In genomic region chr3:61847784-61848462, GRCh38 we compare ENCODE assay signal across 1 cellular context.
TF ChIP-seq lines count a peak whose summit lies in the region.

No MANE protein-coding gene starts in this region.

TF ChIP-seq in HepG2, 621 proteins besides CTCF, POLR2A, EP300 and RAD21 (continued from another document and continues in another):
- TF ChIP-seq, protein P1, sequence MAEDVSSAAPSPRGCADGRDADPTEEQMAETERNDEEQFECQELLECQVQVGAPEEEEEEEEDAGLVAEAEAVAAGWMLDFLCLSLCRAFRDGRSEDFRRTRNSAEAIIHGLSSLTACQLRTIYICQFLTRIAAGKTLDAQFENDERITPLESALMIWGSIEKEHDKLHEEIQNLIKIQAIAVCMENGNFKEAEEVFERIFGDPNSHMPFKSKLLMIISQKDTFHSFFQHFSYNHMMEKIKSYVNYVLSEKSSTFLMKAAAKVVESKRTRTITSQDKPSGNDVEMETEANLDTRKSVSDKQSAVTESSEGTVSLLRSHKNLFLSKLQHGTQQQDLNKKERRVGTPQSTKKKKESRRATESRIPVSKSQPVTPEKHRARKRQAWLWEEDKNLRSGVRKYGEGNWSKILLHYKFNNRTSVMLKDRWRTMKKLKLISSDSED (CRISPR knock-in tag; IDR thresholded peaks at IDR 0.05) = no peak
- TF ChIP-seq ZKSCAN5 (CRISPR knock-in tag; IDR thresholded peaks at IDR 0.05) (no peak), MIER2 (CRISPR knock-in tag; IDR thresholded peaks at IDR 0.05) (no peak), ZNF225 (CRISPR knock-in tag; IDR thresholded peaks at IDR 0.05) (no peak), ZBTB10 (CRISPR knock-in tag; IDR thresholded peaks at IDR 0.05; ENCODE audit: borderline replicate concordance) (no peak), ZBTB26 (CRISPR knock-in tag; IDR thresholded peaks at IDR 0.05; ENCODE audit: borderline replicate concordance) (no peak), ZC3H13 (CRISPR knock-in tag; IDR thresholded peaks at IDR 0.05) (no peak), ZNF589 (CRISPR knock-in tag; conservative IDR thresholded peaks at IDR 0.05) (no peak), IRX3 (CRISPR knock-in tag; IDR thresholded peaks at IDR 0.05; ENCODE audit: borderline replicate concordance, low read depth) (no peak), ZNF7 (CRISPR knock-in tag; IDR thresholded peaks at IDR 0.05) (no peak), MTF1 (CRISPR knock-in tag; IDR thresholded peaks at IDR 0.05) (no peak), ZNF768 (CRISPR knock-in tag; IDR thresholded peaks at IDR 0.05) (no peak), MAZ (IDR thresholded peaks at IDR 0.05; ENCODE audit: borderline replicate concordance, low read depth, low read length) (no peak), MAZ (CRISPR knock-in tag; IDR thresholded peaks at IDR 0.05; ENCODE audit: low read depth) (0 out of 2 replicates have a peak, but pooled peaks have one; percentile 29), KDM1A (CRISPR knock-in tag; IDR thresholded peaks at IDR 0.05) (no peak), ZNF180 (CRISPR knock-in tag; IDR thresholded peaks at IDR 0.05; ENCODE audit: borderline replicate concordance, low read depth) (no peak), HOXD1 (CRISPR knock-in tag; IDR thresholded peaks at IDR 0.05) (no peak), ZNF605 (CRISPR knock-in tag; IDR thresholded peaks at IDR 0.05) (no peak), ZFP37 (CRISPR knock-in tag; IDR thresholded peaks at IDR 0.05; ENCODE audit: borderline replicate concordance) (no peak), SSRP1 (CRISPR knock-in tag; IDR thresholded peaks at IDR 0.05) (no peak), TAF1 (CRISPR knock-in tag; IDR thresholded peaks at IDR 0.05) (no peak), EHMT2 (IDR thresholded peaks at IDR 0.05; ENCODE audit: borderline replicate concordance, low read depth, low read length) (0 out of 2 replicates have a peak, but pooled peaks have one; percentile 34), PITX1 (CRISPR knock-in tag; IDR thresholded peaks at IDR 0.05) (0 out of 2 replicates have a peak, but pooled peaks have one; percentile 19), THYN1 (CRISPR knock-in tag; IDR thresholded peaks at IDR 0.05; ENCODE audit: borderline replicate concordance, low read depth) (no peak), ZEB1 (IDR thresholded peaks at IDR 0.05; ENCODE audit: insufficient replicate concordance, low read depth) (no peak), ZNF24 (IDR thresholded peaks at IDR 0.05) (no peak), U2AF2 (IDR thresholded peaks at IDR 0.05; ENCODE audit: low read depth, low read length) (no peak), MYNN (CRISPR knock-in tag; IDR thresholded peaks at IDR 0.05; ENCODE audit: low read depth) (no peak), NFE2 (CRISPR knock-in tag; IDR thresholded peaks at IDR 0.05) (no peak), SOX13 (IDR thresholded peaks at IDR 0.05) (no peak), SOX13 (CRISPR knock-in tag; conservative IDR thresholded peaks at IDR 0.05 in 1 of 2, IDR thresholded peaks at IDR 0.05 in 1 of 2) (no peak), ZBTB4 (CRISPR knock-in tag; IDR thresholded peaks at IDR 0.05; ENCODE audit: borderline replicate concordance) (no peak), PHF21A (CRISPR knock-in tag; IDR thresholded peaks at IDR 0.05) (no peak), ZMYM4 (CRISPR knock-in tag; IDR thresholded peaks at IDR 0.05) (peak; percentile 66), ZNF792 (CRISPR knock-in tag; IDR thresholded peaks at IDR 0.05) (no peak), ZNF780A (CRISPR knock-in tag; IDR thresholded peaks at IDR 0.05) (no peak), EZH2 (conservative IDR thresholded peaks at IDR 0.05; ENCODE audit: low read depth, low read length) (no peak), DZIP1 (CRISPR knock-in tag; IDR thresholded peaks at IDR 0.05) (no peak), ZNF121 (CRISPR knock-in tag; IDR thresholded peaks at IDR 0.05) (no peak), ZNF619 (CRISPR knock-in tag; IDR thresholded peaks at IDR 0.05) (no peak), ZNF879 (CRISPR knock-in tag; IDR thresholded peaks at IDR 0.05) (no peak), RBAK (CRISPR knock-in tag; IDR thresholded peaks at IDR 0.05) (no peak), TARDBP (CRISPR knock-in tag; IDR thresholded peaks at IDR 0.05) (no peak)
- TF ChIP-seq, protein P2, sequence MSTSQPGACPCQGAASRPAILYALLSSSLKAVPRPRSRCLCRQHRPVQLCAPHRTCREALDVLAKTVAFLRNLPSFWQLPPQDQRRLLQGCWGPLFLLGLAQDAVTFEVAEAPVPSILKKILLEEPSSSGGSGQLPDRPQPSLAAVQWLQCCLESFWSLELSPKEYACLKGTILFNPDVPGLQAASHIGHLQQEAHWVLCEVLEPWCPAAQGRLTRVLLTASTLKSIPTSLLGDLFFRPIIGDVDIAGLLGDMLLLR (CRISPR knock-in tag; IDR thresholded peaks at IDR 0.05) = no peak
- TF ChIP-seq, protein P3, sequence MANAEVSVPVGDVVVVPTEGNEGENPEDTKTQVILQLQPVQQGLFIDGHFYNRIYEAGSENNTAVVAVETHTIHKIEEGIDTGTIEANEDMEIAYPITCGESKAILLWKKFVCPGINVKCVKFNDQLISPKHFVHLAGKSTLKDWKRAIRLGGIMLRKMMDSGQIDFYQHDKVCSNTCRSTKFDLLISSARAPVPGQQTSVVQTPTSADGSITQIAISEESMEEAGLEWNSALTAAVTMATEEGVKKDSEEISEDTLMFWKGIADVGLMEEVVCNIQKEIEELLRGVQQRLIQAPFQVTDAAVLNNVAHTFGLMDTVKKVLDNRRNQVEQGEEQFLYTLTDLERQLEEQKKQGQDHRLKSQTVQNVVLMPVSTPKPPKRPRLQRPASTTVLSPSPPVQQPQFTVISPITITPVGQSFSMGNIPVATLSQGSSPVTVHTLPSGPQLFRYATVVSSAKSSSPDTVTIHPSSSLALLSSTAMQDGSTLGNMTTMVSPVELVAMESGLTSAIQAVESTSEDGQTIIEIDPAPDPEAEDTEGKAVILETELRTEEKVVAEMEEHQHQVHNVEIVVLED (CRISPR knock-in tag; IDR thresholded peaks at IDR 0.05; ENCODE audit: borderline replicate concordance) = no peak
- TF ChIP-seq, protein P4, sequence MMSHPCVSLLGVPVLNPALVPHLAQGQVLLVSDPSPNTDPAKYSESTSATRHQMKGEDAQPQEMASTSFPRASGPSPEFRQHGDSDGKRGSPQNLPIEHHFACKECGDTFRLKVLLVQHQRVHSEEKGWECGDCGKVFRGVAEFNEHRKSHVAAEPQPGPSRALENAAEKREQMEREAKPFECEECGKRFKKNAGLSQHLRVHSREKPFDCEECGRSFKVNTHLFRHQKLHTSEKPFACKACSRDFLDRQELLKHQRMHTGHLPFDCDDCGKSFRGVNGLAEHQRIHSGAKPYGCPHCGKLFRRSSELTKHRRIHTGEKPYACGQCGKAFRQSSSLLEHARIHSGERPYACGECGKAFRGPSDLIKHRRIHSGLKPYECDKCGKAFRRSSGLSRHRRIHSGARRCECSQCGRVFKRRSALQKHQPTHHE (CRISPR knock-in tag; IDR thresholded peaks at IDR 0.05; ENCODE audit: borderline replicate concordance) = no peak
- TF ChIP-seq, protein P5, sequence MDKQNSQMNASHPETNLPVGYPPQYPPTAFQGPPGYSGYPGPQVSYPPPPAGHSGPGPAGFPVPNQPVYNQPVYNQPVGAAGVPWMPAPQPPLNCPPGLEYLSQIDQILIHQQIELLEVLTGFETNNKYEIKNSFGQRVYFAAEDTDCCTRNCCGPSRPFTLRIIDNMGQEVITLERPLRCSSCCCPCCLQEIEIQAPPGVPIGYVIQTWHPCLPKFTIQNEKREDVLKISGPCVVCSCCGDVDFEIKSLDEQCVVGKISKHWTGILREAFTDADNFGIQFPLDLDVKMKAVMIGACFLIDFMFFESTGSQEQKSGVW (CRISPR knock-in tag; IDR thresholded peaks at IDR 0.05; ENCODE audit: borderline replicate concordance) = no peak
- TF ChIP-seq, protein P6, sequence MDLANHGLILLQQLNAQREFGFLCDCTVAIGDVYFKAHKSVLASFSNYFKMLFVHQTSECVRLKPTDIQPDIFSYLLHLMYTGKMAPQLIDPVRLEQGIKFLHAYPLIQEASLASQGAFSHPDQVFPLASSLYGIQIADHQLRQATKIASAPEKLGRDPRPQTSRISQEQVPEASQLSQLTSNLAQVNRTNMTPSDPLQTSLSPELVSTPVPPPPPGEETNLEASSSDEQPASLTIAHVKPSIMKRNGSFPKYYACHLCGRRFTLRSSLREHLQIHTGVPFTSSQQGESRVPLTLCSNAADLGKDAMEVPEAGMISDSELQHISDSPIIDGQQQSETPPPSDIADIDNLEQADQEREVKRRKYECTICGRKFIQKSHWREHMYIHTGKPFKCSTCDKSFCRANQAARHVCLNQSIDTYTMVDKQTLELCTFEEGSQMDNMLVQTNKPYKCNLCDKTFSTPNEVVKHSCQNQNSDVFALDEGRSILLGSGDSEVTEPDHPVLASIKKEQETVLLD (CRISPR knock-in tag; IDR thresholded peaks at IDR 0.05; ENCODE audit: low read depth) = no peak
- TF ChIP-seq, protein P7, sequence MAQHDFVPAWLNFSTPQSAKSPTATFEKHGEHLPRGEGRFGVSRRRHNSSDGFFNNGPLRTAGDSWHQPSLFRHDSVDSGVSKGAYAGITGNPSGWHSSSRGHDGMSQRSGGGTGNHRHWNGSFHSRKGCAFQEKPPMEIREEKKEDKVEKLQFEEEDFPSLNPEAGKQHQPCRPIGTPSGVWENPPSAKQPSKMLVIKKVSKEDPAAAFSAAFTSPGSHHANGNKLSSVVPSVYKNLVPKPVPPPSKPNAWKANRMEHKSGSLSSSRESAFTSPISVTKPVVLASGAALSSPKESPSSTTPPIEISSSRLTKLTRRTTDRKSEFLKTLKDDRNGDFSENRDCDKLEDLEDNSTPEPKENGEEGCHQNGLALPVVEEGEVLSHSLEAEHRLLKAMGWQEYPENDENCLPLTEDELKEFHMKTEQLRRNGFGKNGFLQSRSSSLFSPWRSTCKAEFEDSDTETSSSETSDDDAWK (CRISPR knock-in tag; IDR thresholded peaks at IDR 0.05) = no peak
